9 cellular contexts compared by ENCODE assay signal in the genomic region with DNA sequence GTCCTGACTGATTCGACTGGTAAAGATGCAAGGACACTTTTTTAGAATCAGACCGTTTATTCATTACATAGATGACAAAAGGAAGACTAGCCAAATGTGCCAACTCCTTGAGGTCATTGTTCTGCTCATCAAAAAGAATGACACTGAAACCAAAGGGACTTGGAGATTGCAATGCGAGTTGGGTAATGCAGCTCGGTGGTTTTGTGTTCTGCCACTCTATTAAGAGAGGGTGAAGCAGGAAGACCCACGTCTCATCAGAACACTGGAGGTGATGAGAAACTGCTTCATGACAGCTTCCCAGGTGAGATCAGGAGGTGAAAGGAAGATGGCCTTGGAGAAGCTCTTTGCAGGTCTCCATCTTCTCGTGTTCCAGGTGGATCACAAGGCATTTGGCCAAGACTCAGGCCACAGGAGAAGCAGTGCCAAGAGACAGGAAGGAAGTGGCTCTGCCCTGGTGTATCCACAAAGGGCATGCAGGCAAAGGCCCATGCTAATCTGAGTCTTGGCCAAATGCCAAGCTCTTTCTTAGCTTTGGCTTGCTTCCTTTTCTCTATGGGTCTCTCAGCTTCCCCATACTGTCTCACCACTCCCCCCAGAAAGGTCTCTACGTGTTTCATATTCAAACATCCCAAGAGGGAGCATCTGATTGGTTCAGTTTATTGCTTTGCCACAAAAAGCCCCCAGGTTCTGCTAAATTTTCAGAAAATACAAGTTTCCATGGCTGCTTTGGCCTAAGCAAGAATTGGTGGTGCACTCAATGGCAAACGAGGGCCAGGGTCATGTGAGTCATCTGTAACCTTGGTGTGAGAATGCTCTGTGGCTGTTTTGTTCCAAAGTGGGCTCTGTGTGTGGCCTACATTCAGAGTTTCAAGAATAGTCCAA. TPM values are rescaled to one million over a fixed set of nuclear protein-coding genes. Genes with fewer than 3 reads are reported as not detected.
DNase-seq lines count a peak whose midpoint lies in the region; ATAC-seq and TF ChIP-seq lines count a peak whose summit lies in the region.
"Had no signal": no experiment of that assay in that cellular context is flagged by ENCODE, and none has a peak within 500 bp of the region (broad histone marks: within the 10 kb centered on the region; RNA-seq: fewer than 3 reads in every experiment).

No MANE protein-coding gene starts in this region.

- H3K9ac ChIP-seq in smooth muscle cell (ENCODE audit: low read depth): no peak overlapping the region

- no peaks in the 10 kb centered on the region for H3F3A ChIP-seq in smooth muscle cell (ENCODE audit: low read depth)

- no peaks in the 10 kb centered on the region for H3K9me3 Mint-ChIP-seq in CD8-positive, alpha-beta memory T cell
- peaks cover 0 to 2% of the 10 kb centered on the region in 2 donors for H3K9me3 Mint-ChIP-seq in natural killer cell

- H3K27ac Mint-ChIP-seq in CD8-positive, alpha-beta memory T cell: peak overlapping the region; percentile 73 to 98 (median 90)
- H3K27ac Mint-ChIP-seq in natural killer cell: peak overlapping the region; percentile 92 to 93

- H2AFZ ChIP-seq in smooth muscle cell (ENCODE audit: low read depth): no peak overlapping the region

- CTCF ChIA-PET in CD8-positive, alpha-beta memory T cell (lab: Charles Lee): interaction anchor here (0.7 to 1.0 kb wide), 4 partner anchors 77 to 298 kb away, joined by 3 to 4 read pairs (median 3); no protein-coding TSS in a partner anchor

- 87% methylated on average over 8 of the region's 8 CpGs for WGBS in smooth muscle cell (ENCODE audit: low lambda C conversion rate)

- DNase-seq in CD8-positive, alpha-beta memory T cell: peak in 3 of 5 donors; percentile 45 to 52 (median 48)
- DNase-seq in KG1 (lab: John Stamatoyannopoulos, UW) (peak; percentile 81), natural killer cell (no peak), smooth muscle cell (lab: John Stamatoyannopoulos, UW; ENCODE audit: unreplicated experiment) (no peak), NCI-H226 (no peak), NCI-H1436 (lab: John Stamatoyannopoulos, UW) (no peak)
- DNase-seq in activated T-cell treated with anti-CD3 and anti-CD28 coated beads, Interleukin-2, amount 50 U/mL, for 48 hours: peak; percentile 50 to 61

- no peaks in the 10 kb centered on the region for H3K9me3 ChIP-seq in CD8-positive, alpha-beta memory T cell (ENCODE audit: low read length)
- no peaks in the 10 kb centered on the region for H3K9me3 ChIP-seq in smooth muscle cell (replicated peaks; ENCODE audit: low read depth)

- no peaks in the 10 kb centered on the region for H3K79me2 ChIP-seq in smooth muscle cell (ENCODE audit: low read depth)

- peaks cover 47% of the 10 kb centered on the region for H3K4me1 ChIP-seq in CD8-positive, alpha-beta memory T cell (ENCODE audit: insufficient read depth, low read length)
- H3K4me1 ChIP-seq in smooth muscle cell (ENCODE audit: low read depth): no peaks in the 10 kb centered on the region

- peaks cover 0 to 7% (median 0%) of the 10 kb centered on the region in 3 donors for H3K36me3 Mint-ChIP-seq in CD8-positive, alpha-beta memory T cell
- no peaks in the 10 kb centered on the region for H3K36me3 Mint-ChIP-seq in natural killer cell

- H3K4me2 ChIP-seq in smooth muscle cell: no peak overlapping the region

- no peaks in the 10 kb centered on the region for H4K20me1 ChIP-seq in smooth muscle cell (ENCODE audit: low read depth)

- intact Hi-C loops in natural killer cell (cut with micrococcal nuclease): loop anchor here (10.0 kb wide), 2 partner anchors 194 to 244 kb away; a partner anchor contains a TSS

- no peaks in the 10 kb centered on the region for H3K36me3 ChIP-seq in CD8-positive, alpha-beta memory T cell (ENCODE audit: insufficient read depth, low read length)
- no peaks in the 10 kb centered on the region for H3K36me3 ChIP-seq in smooth muscle cell (ENCODE audit: low read depth)

- ATAC-seq in GM19452 (IDR thresholded peaks at IDR 0.05; ENCODE audit: unreplicated experiment) (peak; percentile 47), natural killer cell (peak; percentile 27 to 63 (median 41))
- ATAC-seq: HCT116 had no signal

- POLR2A ChIA-PET in CD8-positive, alpha-beta memory T cell (lab: Charles Lee): no interaction called here

- peak overlapping the region; percentile 59 to 93 (median 70) for H3K4me3 Mint-ChIP-seq in CD8-positive, alpha-beta memory T cell
- H3K4me3 Mint-ChIP-seq in natural killer cell: peak overlapping the region; percentile 85

- peak overlapping the region; percentile 20 for H3K4me3 ChIP-seq in CD8-positive, alpha-beta memory T cell (ENCODE audit: low read length)
- no peak overlapping the region for H3K4me3 ChIP-seq in smooth muscle cell

- H3K27me3 ChIP-seq in CD8-positive, alpha-beta memory T cell (ENCODE audit: insufficient read depth, low read length, poor library complexity, severe bottlenecking): no peaks in the 10 kb centered on the region
- H3K27me3 ChIP-seq in smooth muscle cell (ENCODE audit: low read depth): no peaks in the 10 kb centered on the region

- no peak for TF ChIP-seq CTCF in natural killer cell (IDR thresholded peaks at IDR 0.05)
- TF ChIP-seq CTCF in smooth muscle cell (IDR thresholded peaks at IDR 0.05; ENCODE audit: borderline replicate concordance, insufficient read depth, poor library complexity, severe bottlenecking): no peak

- H3K27me3 Mint-ChIP-seq in CD8-positive, alpha-beta memory T cell: peaks cover 0 to 3% of the 10 kb centered on the region in 2 donors
- H3K27me3 Mint-ChIP-seq in natural killer cell (ENCODE audit: low read depth in 2 of 2): no peaks in the 10 kb centered on the region

- H3K4me1 Mint-ChIP-seq in CD8-positive, alpha-beta memory T cell: peaks cover 51 to 81% (median 78%) of the 10 kb centered on the region in 3 donors
- peaks cover 43 to 54% of the 10 kb centered on the region in 2 donors for H3K4me1 Mint-ChIP-seq in natural killer cell

- no peak overlapping the region for H3K27ac ChIP-seq in CD8-positive, alpha-beta memory T cell (ENCODE audit: low read depth, low read length)
- no peak overlapping the region for H3K27ac ChIP-seq in smooth muscle cell (ENCODE audit: low read depth)

RNA-seq across cellular contexts. Expression of a gene that starts 5.7 kb away (rescaled TPM):
- 100 to 1,000 TPM; 401 to 415 TPM for total RNA-seq in CD8-positive, alpha-beta memory T cell
- 138 TPM for polyA plus RNA-seq in CD8-positive, alpha-beta memory T cell
- total RNA-seq in natural killer cell: 10 to 100 TPM; 76.2 to 90.3 (median 82.9) TPM
- total RNA-seq in smooth muscle cell: 184 and 210 TPM in 2 replicates
- polyA plus RNA-seq in smooth muscle cell: 118 and 125 TPM in 2 replicates

RNA-seq across cellular contexts. Expression of a gene that starts 51.3 kb away (rescaled TPM):
- 1 to 10 TPM; 4.2 to 4.6 TPM for total RNA-seq in CD8-positive, alpha-beta memory T cell
- 6.0 TPM for polyA plus RNA-seq in CD8-positive, alpha-beta memory T cell
- total RNA-seq in natural killer cell: 10 to 100 TPM in 2 of 3 donors, 1 to 10 TPM in 1; 7.0 to 16.3 (median 11.5) TPM
- 1.3 and 2.5 TPM in 2 replicates for total RNA-seq in smooth muscle cell
- 3.0 and 3.7 TPM in 2 replicates for polyA plus RNA-seq in smooth muscle cell

RNA-seq across cellular contexts. Expression of a gene that starts 54.7 kb away (rescaled TPM):
- total RNA-seq in CD8-positive, alpha-beta memory T cell: 10 to 100 TPM; 55.7 to 55.9 TPM
- 32.5 TPM for polyA plus RNA-seq in CD8-positive, alpha-beta memory T cell
- 10 to 100 TPM; 67.9 to 76.9 (median 75.7) TPM for total RNA-seq in natural killer cell
- 36.2 and 37.0 TPM in 2 replicates for total RNA-seq in smooth muscle cell
- polyA plus RNA-seq in smooth muscle cell: 24.8 and 25.9 TPM in 2 replicates

RNA-seq across cellular contexts. Expression of a gene that starts 60.0 kb away (rescaled TPM):
- 10 to 100 TPM; 19.1 to 19.9 TPM for total RNA-seq in CD8-positive, alpha-beta memory T cell
- polyA plus RNA-seq in CD8-positive, alpha-beta memory T cell: 12.1 TPM
- total RNA-seq in natural killer cell (1 to 10 TPM; 5.2 to 8.6 (median 5.9) TPM), smooth muscle cell (6.1 and 11.8 TPM in 2 replicates)
- polyA plus RNA-seq in smooth muscle cell: 4.3 and 4.4 TPM in 2 replicates

Comparison
In these comparisons a context has a peak if more than half of its experiments do, and no peak if none do; other contexts are left out.
1. DNase-seq: peak in CD8-positive, alpha-beta memory T cell (3 of 5), KG1 (single experiment) and activated T-cell treated with anti-CD3 and anti-CD28 coated beads, Interleukin-2, amount 50 U/mL, for 48 hours (2 of 2); none in natural killer cell (single experiment), smooth muscle cell (single experiment), NCI-H226 (single experiment) and NCI-H1436 (single experiment).